Comparison of ENCODE assay signal across 1 cellular context in genomic region chr5:68406767-68407232, GRCh38.
TF ChIP-seq lines count a peak whose summit lies in the region.

No MANE protein-coding gene starts in this region.

TF ChIP-seq in GM23338, 12 proteins besides CTCF, POLR2A, EP300 and RAD21 (continued from another document):
- TF ChIP-seq, protein P1, sequence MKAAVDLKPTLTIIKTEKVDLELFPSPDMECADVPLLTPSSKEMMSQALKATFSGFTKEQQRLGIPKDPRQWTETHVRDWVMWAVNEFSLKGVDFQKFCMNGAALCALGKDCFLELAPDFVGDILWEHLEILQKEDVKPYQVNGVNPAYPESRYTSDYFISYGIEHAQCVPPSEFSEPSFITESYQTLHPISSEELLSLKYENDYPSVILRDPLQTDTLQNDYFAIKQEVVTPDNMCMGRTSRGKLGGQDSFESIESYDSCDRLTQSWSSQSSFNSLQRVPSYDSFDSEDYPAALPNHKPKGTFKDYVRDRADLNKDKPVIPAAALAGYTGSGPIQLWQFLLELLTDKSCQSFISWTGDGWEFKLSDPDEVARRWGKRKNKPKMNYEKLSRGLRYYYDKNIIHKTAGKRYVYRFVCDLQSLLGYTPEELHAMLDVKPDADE (IDR thresholded peaks at IDR 0.05), result no peak
- TF ChIP-seq ZNF331 (CRISPR knock-in tag; IDR thresholded peaks at IDR 0.05; ENCODE audit: low read depth) (no peak), NANOG (IDR thresholded peaks at IDR 0.05; ENCODE audit: borderline replicate concordance) (no peak)
